In the genomic region with DNA sequence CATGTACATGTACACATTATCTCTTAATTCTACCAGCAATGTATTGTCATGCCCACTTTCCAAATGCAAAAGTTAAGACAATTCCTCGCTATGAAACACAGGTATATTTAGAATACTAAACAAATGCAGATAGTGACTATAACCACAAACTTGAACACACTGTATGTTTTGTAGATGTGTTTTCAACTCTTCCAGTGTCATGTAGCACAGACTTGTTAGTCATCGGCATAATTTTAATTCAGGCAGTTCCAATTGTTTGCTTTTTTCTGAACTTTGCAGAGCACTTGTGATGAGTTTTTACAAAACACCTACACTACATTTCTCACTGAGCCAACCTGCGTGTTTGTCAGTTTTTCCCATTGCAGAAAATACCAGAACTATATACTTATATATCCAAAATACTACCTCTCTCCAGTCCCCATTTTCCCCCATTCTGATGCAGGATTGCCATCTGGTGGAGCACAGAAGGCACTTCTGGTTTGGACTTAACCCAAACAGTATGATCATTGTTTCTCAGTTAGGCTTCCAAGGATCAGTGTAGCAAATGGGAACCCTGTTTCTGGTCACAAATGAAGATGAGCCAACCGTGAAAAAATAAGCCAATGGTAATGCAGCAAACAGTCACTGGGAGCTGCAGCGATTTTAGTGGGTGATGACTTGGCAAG, we compare ENCODE assay signal across 8 cellular contexts.
DNase-seq lines count a peak whose midpoint lies in the region; ATAC-seq and TF ChIP-seq lines count a peak whose summit lies in the region.

No MANE protein-coding gene starts in this region.

- no peaks in the 10 kb centered on the region for H3K9me3 Mint-ChIP-seq in activated T-helper 2 cell treated with anti-CD3 and anti-CD28 coated beads, Interferon-gamma antibody, Interleukin-2, Interleukin-4, amounts not matched to agents 10 μg/mL and 5 μg/mL and 100 μg/mL, durations not matched to agents 14 hours and 24 hours and 36 hours
- H3K9me3 Mint-ChIP-seq in activated T-helper 1 cell treated with anti-CD3 and anti-CD28 coated beads, Interleukin-12 subunit alpha, Interleukin-12 subunit beta, Interleukin-2, Interleukin-4 antibody, amounts not matched to agents 30 ng/mL and 10 ng/mL and 1 ng/mL, durations not matched to agents 14 hours and 24 hours and 36 hours: no peaks in the 10 kb centered on the region
- H3K9me3 Mint-ChIP-seq in T-cell: peaks cover 0 to 2% (median 0%) of the 10 kb centered on the region in 3 donors

- no peaks in the 10 kb centered on the region for H3K36me3 ChIP-seq in liver (ENCODE audit: control insufficient read depth in 4 of 4, insufficient read depth in 3 of 4, low read depth in 1 of 4, low read length in 3 of 4)

- H3K4me1 Mint-ChIP-seq in activated T-helper 2 cell treated with anti-CD3 and anti-CD28 coated beads, Interferon-gamma antibody, Interleukin-2, Interleukin-4, amounts not matched to agents 10 μg/mL and 5 μg/mL and 100 μg/mL, durations not matched to agents 14 hours and 24 hours and 36 hours (ENCODE audit: low read depth): no peaks in the 10 kb centered on the region
- no peaks in the 10 kb centered on the region for H3K4me1 Mint-ChIP-seq in activated T-helper 1 cell treated with anti-CD3 and anti-CD28 coated beads, Interleukin-12 subunit alpha, Interleukin-12 subunit beta, Interleukin-2, Interleukin-4 antibody, amounts not matched to agents 30 ng/mL and 10 ng/mL and 1 ng/mL, durations not matched to agents 14 hours and 24 hours and 36 hours (ENCODE audit: low read depth)
- no peaks in the 10 kb centered on the region for H3K4me1 Mint-ChIP-seq in T-cell

- H3K4me3 ChIP-seq in liver (ENCODE audit: low read depth in 1 of 3, low read length in 3 of 3): no peak overlapping the region

- TF ChIP-seq CTCF in liver (IDR thresholded peaks at IDR 0.05; ENCODE audit: low read depth, low read length, missing input control): peak; percentile 84

- DNase-seq in D341Med (ENCODE audit: low spot score): peak; percentile 59
- peak; percentile 36 for DNase-seq in NCI-H774 (lab: John Stamatoyannopoulos, UW)
- peak in 42 of 61 donors; percentile 13 to 88 (median 50) for DNase-seq in caudate nucleus (lab: John Stamatoyannopoulos, UW)
- no peak for DNase-seq in activated T-helper 2 cell treated with anti-CD3 and anti-CD28 coated beads, Interferon-gamma antibody, Interleukin-2, Interleukin-4, amounts not matched to agents 10 μg/mL and 5 μg/mL and 100 μg/mL, durations not matched to agents 14 hours and 24 hours and 36 hours (ENCODE audit: low spot score)
- no peak for DNase-seq in activated T-helper 1 cell treated with anti-CD3 and anti-CD28 coated beads, Interleukin-12 subunit alpha, Interleukin-12 subunit beta, Interleukin-2, Interleukin-4 antibody, amounts not matched to agents 30 ng/mL and 10 ng/mL and 1 ng/mL, durations not matched to agents 14 hours and 24 hours and 36 hours (ENCODE audit: low spot score)
- DNase-seq in T-cell: no peak

- H3K27me3 Mint-ChIP-seq in activated T-helper 2 cell treated with anti-CD3 and anti-CD28 coated beads, Interferon-gamma antibody, Interleukin-2, Interleukin-4, amounts not matched to agents 10 μg/mL and 5 μg/mL and 100 μg/mL, durations not matched to agents 14 hours and 24 hours and 36 hours (ENCODE audit: low read depth): no peaks in the 10 kb centered on the region
- H3K27me3 Mint-ChIP-seq in activated T-helper 1 cell treated with anti-CD3 and anti-CD28 coated beads, Interleukin-12 subunit alpha, Interleukin-12 subunit beta, Interleukin-2, Interleukin-4 antibody, amounts not matched to agents 30 ng/mL and 10 ng/mL and 1 ng/mL, durations not matched to agents 14 hours and 24 hours and 36 hours (ENCODE audit: insufficient read depth): no peaks in the 10 kb centered on the region
- H3K27me3 Mint-ChIP-seq in T-cell: no peaks in the 10 kb centered on the region

- H3K4me1 ChIP-seq in liver (ENCODE audit: control insufficient read depth in 4 of 4, insufficient read depth in 4 of 4, low read length in 3 of 4): no peaks in the 10 kb centered on the region

- H3K36me3 Mint-ChIP-seq in activated T-helper 2 cell treated with anti-CD3 and anti-CD28 coated beads, Interferon-gamma antibody, Interleukin-2, Interleukin-4, amounts not matched to agents 10 μg/mL and 5 μg/mL and 100 μg/mL, durations not matched to agents 14 hours and 24 hours and 36 hours (ENCODE audit: low read depth): no peaks in the 10 kb centered on the region
- no peaks in the 10 kb centered on the region for H3K36me3 Mint-ChIP-seq in activated T-helper 1 cell treated with anti-CD3 and anti-CD28 coated beads, Interleukin-12 subunit alpha, Interleukin-12 subunit beta, Interleukin-2, Interleukin-4 antibody, amounts not matched to agents 30 ng/mL and 10 ng/mL and 1 ng/mL, durations not matched to agents 14 hours and 24 hours and 36 hours (ENCODE audit: low read depth)
- no peaks in the 10 kb centered on the region for H3K36me3 Mint-ChIP-seq in T-cell

- ATAC-seq in HG02763 (IDR thresholded peaks at IDR 0.05; ENCODE audit: unreplicated experiment) (peak; percentile 55), T-cell (replicated peaks in 1 of 4) (no peak)

- 38% methylated on average over 5 of the region's 5 CpGs for WGBS in liver

- peaks cover 0 to 1% (median 0%) of the 10 kb centered on the region in 4 donors for H3K27me3 ChIP-seq in liver (ENCODE audit: control insufficient read depth in 4 of 4, insufficient read depth in 4 of 4, low read length in 3 of 4)

- H3K27ac Mint-ChIP-seq in activated T-helper 2 cell treated with anti-CD3 and anti-CD28 coated beads, Interferon-gamma antibody, Interleukin-2, Interleukin-4, amounts not matched to agents 10 μg/mL and 5 μg/mL and 100 μg/mL, durations not matched to agents 14 hours and 24 hours and 36 hours: no peak overlapping the region
- no peak overlapping the region for H3K27ac Mint-ChIP-seq in activated T-helper 1 cell treated with anti-CD3 and anti-CD28 coated beads, Interleukin-12 subunit alpha, Interleukin-12 subunit beta, Interleukin-2, Interleukin-4 antibody, amounts not matched to agents 30 ng/mL and 10 ng/mL and 1 ng/mL, durations not matched to agents 14 hours and 24 hours and 36 hours
- no peak overlapping the region for H3K27ac Mint-ChIP-seq in T-cell

- H3K9ac ChIP-seq in liver (ENCODE audit: low read depth in 1 of 2, low read length in 2 of 2): no peak overlapping the region

- TF ChIP-seq RAD21 in liver (IDR thresholded peaks at IDR 0.05): peak; percentile 96 to 99

- no peak overlapping the region for H3K4me3 Mint-ChIP-seq in activated T-helper 2 cell treated with anti-CD3 and anti-CD28 coated beads, Interferon-gamma antibody, Interleukin-2, Interleukin-4, amounts not matched to agents 10 μg/mL and 5 μg/mL and 100 μg/mL, durations not matched to agents 14 hours and 24 hours and 36 hours (ENCODE audit: low read depth)
- no peak overlapping the region for H3K4me3 Mint-ChIP-seq in activated T-helper 1 cell treated with anti-CD3 and anti-CD28 coated beads, Interleukin-12 subunit alpha, Interleukin-12 subunit beta, Interleukin-2, Interleukin-4 antibody, amounts not matched to agents 30 ng/mL and 10 ng/mL and 1 ng/mL, durations not matched to agents 14 hours and 24 hours and 36 hours
- H3K4me3 Mint-ChIP-seq in T-cell: no peak overlapping the region

- POLR2A ChIA-PET in T-cell (lab: Charles Lee): no interaction called here

- intact Hi-C loops in activated T-helper 2 cell treated with anti-CD3 and anti-CD28 coated beads, Interferon-gamma antibody, Interleukin-2, Interleukin-4, amounts not matched to agents 10 μg/mL and 5 μg/mL and 100 μg/mL, durations not matched to agents 14 hours and 24 hours and 36 hours (cut with micrococcal nuclease): loop anchor here (10.0 kb wide), 1 partner anchor 144 kb away; a partner anchor contains a TSS
- intact Hi-C loops in activated T-helper 1 cell treated with anti-CD3 and anti-CD28 coated beads, Interleukin-12 subunit alpha, Interleukin-12 subunit beta, Interleukin-2, Interleukin-4 antibody, amounts not matched to agents 30 ng/mL and 10 ng/mL and 1 ng/mL, durations not matched to agents 14 hours and 24 hours and 36 hours (cut with micrococcal nuclease): no loop called here

- H3K9me3 ChIP-seq in liver (ENCODE audit: control insufficient read depth in 4 of 4, low read length in 3 of 4): no peaks in the 10 kb centered on the region

- H3K27ac ChIP-seq in caudate nucleus (ENCODE audit: low read depth, low read length): peak overlapping the region; percentile 89
- H3K27ac ChIP-seq in liver (ENCODE audit: low read depth in 1 of 2, low read length in 2 of 2): no peak overlapping the region

- CTCF ChIA-PET in T-cell (lab: Charles Lee): interaction anchor here in 1 of 2 donors (0.6 kb wide), 2 partner anchors 237 to 584 kb away, joined by 3 read pairs; no protein-coding TSS in a partner anchor

TF ChIP-seq in liver, 16 proteins besides CTCF, POLR2A, EP300 and RAD21 (continues in another document):
- no peak for TF ChIP-seq SP1 (IDR thresholded peaks at IDR 0.05)
- TF ChIP-seq FOXA1 (IDR thresholded peaks at IDR 0.05): no peak
- no peak for TF ChIP-seq JUND (IDR thresholded peaks at IDR 0.05)
- TF ChIP-seq, protein P1, sequence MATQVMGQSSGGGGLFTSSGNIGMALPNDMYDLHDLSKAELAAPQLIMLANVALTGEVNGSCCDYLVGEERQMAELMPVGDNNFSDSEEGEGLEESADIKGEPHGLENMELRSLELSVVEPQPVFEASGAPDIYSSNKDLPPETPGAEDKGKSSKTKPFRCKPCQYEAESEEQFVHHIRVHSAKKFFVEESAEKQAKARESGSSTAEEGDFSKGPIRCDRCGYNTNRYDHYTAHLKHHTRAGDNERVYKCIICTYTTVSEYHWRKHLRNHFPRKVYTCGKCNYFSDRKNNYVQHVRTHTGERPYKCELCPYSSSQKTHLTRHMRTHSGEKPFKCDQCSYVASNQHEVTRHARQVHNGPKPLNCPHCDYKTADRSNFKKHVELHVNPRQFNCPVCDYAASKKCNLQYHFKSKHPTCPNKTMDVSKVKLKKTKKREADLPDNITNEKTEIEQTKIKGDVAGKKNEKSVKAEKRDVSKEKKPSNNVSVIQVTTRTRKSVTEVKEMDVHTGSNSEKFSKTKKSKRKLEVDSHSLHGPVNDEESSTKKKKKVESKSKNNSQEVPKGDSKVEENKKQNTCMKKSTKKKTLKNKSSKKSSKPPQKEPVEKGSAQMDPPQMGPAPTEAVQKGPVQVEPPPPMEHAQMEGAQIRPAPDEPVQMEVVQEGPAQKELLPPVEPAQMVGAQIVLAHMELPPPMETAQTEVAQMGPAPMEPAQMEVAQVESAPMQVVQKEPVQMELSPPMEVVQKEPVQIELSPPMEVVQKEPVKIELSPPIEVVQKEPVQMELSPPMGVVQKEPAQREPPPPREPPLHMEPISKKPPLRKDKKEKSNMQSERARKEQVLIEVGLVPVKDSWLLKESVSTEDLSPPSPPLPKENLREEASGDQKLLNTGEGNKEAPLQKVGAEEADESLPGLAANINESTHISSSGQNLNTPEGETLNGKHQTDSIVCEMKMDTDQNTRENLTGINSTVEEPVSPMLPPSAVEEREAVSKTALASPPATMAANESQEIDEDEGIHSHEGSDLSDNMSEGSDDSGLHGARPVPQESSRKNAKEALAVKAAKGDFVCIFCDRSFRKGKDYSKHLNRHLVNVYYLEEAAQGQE (IDR thresholded peaks at IDR 0.05): no peak
- TF ChIP-seq RXRA (IDR thresholded peaks at IDR 0.05): no peak
- TF ChIP-seq NR2F2 (IDR thresholded peaks at IDR 0.05): no peak
- no peak for TF ChIP-seq FOXA2 (IDR thresholded peaks at IDR 0.05)
- no peak for TF ChIP-seq TAF1 (conservative IDR thresholded peaks at IDR 0.05)

Comparison
In these comparisons a context has a peak if more than half of its experiments do, and no peak if none do; other contexts are left out.
1. DNase-seq: peak in D341Med (single experiment), NCI-H774 (single experiment) and caudate nucleus (42 of 61); none in activated T-helper 2 cell treated with anti-CD3 and anti-CD28 coated beads, Interferon-gamma antibody, Interleukin-2, Interleukin-4, amounts not matched to agents 10 μg/mL and 5 μg/mL and 100 μg/mL, durations not matched to agents 14 hours and 24 hours and 36 hours (single experiment), activated T-helper 1 cell treated with anti-CD3 and anti-CD28 coated beads, Interleukin-12 subunit alpha, Interleukin-12 subunit beta, Interleukin-2, Interleukin-4 antibody, amounts not matched to agents 30 ng/mL and 10 ng/mL and 1 ng/mL, durations not matched to agents 14 hours and 24 hours and 36 hours (single experiment) and T-cell (0 of 34).